In genomic region chr11:22079133-22079847, GRCh38 we compare ENCODE assay signal across 21 cellular contexts.
A peak's percentile ranks its signal among the peaks of the same experiment; 100 is the strongest.
DNase-seq lines count a peak whose midpoint lies in the region; ATAC-seq lines count a peak whose summit lies in the region.
"Had no signal": no experiment of that assay in that cellular context is flagged by ENCODE, and none has a peak within 500 bp of the region (broad histone marks: within the 10 kb centered on the region; RNA-seq: fewer than 3 reads in every experiment).

No MANE protein-coding gene starts in this region.

- peak; percentile 74 for ATAC-seq in Right ventricle myocardium superior (ENCODE audit: poor library complexity)
- ATAC-seq in GM18858 (IDR thresholded peaks at IDR 0.05; ENCODE audit: unreplicated experiment): no peak
- ATAC-seq in HG02610 (IDR thresholded peaks at IDR 0.05; ENCODE audit: unreplicated experiment): no peak
- ATAC-seq: activated T-cell treated with anti-CD3 and anti-CD28 coated beads, Interleukin-2, amount 50 U/mL, for 72 hours; stimulated activated effector memory CD8-positive, alpha-beta T cell treated with anti-CD3 and anti-CD28 coated beads, Interleukin-12 subunit alpha, Interleukin-12 subunit beta, amount 100 ng/mL, for 72 hours had no signal

- no peak for DNase-seq in Right ventricle myocardium superior
- DNase-seq in cardiac septum (ENCODE audit: low spot score): no peak
- peak; percentile 96 to 99 for DNase-seq in SJCRH30
- peak; percentile 77 for DNase-seq in kidney tubule cell (ENCODE audit: low spot score)
- no peak for DNase-seq in head of caudate nucleus
- no peak for DNase-seq in ecto neural progenitor cell (ENCODE audit: low spot score)
- DNase-seq: activated CD4-positive, CD25-positive, alpha-beta regulatory T cell treated with anti-CD3 and anti-CD28 coated beads, Interleukin-2, amount 50 U/mL, for 72 hours; activated CD8-positive, alpha-beta memory T cell treated with anti-CD3 and anti-CD28 coated beads for 24 hours; activated T-cell treated with anti-CD3 and anti-CD28 coated beads, Interleukin-2, amount 50 U/mL, for 72 hours; colonic mucosa; HFFc6; immature natural killer cell; NCI-H1694; NCI-H2227 treated with DMSO at 0.1 percent for 48 hours; occipital lobe; sigmoid colon had no signal

- H3K4me1 ChIP-seq in SJCRH30: peaks cover 32% of the 10 kb centered on the region
- H3K4me1 ChIP-seq: colonic mucosa, sigmoid colon had no signal

- intact Hi-C loops in Right ventricle myocardium superior (cut with DNase I): no loop called here
- intact Hi-C loops in cardiac septum (cut with DNase I): no loop called here
- intact Hi-C loops in head of caudate nucleus (cut with DNase I): no loop called here

- H3K36me3 ChIP-seq in SJCRH30: no peaks in the 10 kb centered on the region
- H3K36me3 ChIP-seq: colonic mucosa, sigmoid colon had no signal

- peak overlapping the region; percentile 91 for H3K27ac ChIP-seq in SJCRH30
- H3K27ac ChIP-seq: C4-2B, colonic mucosa, sigmoid colon had no signal

- H3K9me3 ChIP-seq in SJCRH30 (replicated peaks): no peaks in the 10 kb centered on the region; the same call in 1 of the 2 replicates
- H3K9me3 ChIP-seq: colonic mucosa, sigmoid colon had no signal

- no peaks in the 10 kb centered on the region for H3K27me3 ChIP-seq in SJCRH30
- H3K27me3 ChIP-seq: colonic mucosa, sigmoid colon had no signal

- H3K4me3 ChIP-seq in SJCRH30: peak overlapping the region; percentile 11
- H3K4me3 ChIP-seq: colonic mucosa, lung, sigmoid colon had no signal

Comparison
In these comparisons a context has a peak if more than half of its experiments do, and no peak if none do; other contexts are left out.
1. DNase-seq: peak in SJCRH30 (2 of 2) and kidney tubule cell (single experiment); none in Right ventricle myocardium superior (single experiment), cardiac septum (single experiment), head of caudate nucleus (0 of 42) and ecto neural progenitor cell (single experiment).